27 cellular contexts compared by ENCODE assay signal in genomic region chr1:244234009-244234643, GRCh38.
DNase-seq lines count a peak whose midpoint lies in the region; ATAC-seq, FAIRE-seq and TF ChIP-seq lines count a peak whose summit lies in the region.
"Had no signal": no experiment of that assay in that cellular context is flagged by ENCODE, and none has a peak within 500 bp of the region (broad histone marks: within the 10 kb centered on the region; RNA-seq: fewer than 3 reads in every experiment).

No MANE protein-coding gene starts in this region.

- no peaks in the 10 kb centered on the region for H3K36me3 Mint-ChIP-seq in naive thymus-derived CD8-positive, alpha-beta T cell
- H3K36me3 Mint-ChIP-seq: naive thymus-derived CD4-positive, alpha-beta T cell; stimulated activated effector memory CD8-positive, alpha-beta T cell treated with anti-CD3 and anti-CD28 coated beads, Interleukin-12 subunit alpha, Interleukin-12 subunit beta, amount 100 ng/mL, for 72 hours had no signal

- POLR2A ChIA-PET in naive thymus-derived CD8-positive, alpha-beta T cell (lab: Charles Lee), result no interaction called here

- 73% methylated on average over 7 of the region's 15 CpGs for WGBS in right lobe of liver (ENCODE audit: insufficient coverage, low coverage, low lambda C conversion rate, missing lambda C conversion rate)

- no peaks in the 10 kb centered on the region for H3K4me1 ChIP-seq in right lobe of liver
- H3K4me1 ChIP-seq: BLaER1 had no signal

- peak overlapping the region in 5 of 10 donors; percentile 4 to 81 (median 32) for H3K27ac Mint-ChIP-seq in naive thymus-derived CD8-positive, alpha-beta T cell
- H3K27ac Mint-ChIP-seq: activated CD4-positive, alpha-beta T cell treated with anti-CD3 and anti-CD28 coated beads, Interleukin-2, amount 10 ng/mL, durations not matched to agents 24 days and 14 days; stimulated activated effector memory CD8-positive, alpha-beta T cell treated with anti-CD3 and anti-CD28 coated beads, Interleukin-12 subunit alpha, Interleukin-12 subunit beta, amount 100 ng/mL, for 72 hours had no signal

- peak overlapping the region in 6 of 10 donors; percentile 1 to 40 (median 24) for H3K4me3 Mint-ChIP-seq in naive thymus-derived CD8-positive, alpha-beta T cell
- H3K4me3 Mint-ChIP-seq: activated CD4-positive, alpha-beta T cell treated with anti-CD3 and anti-CD28 coated beads, Interleukin-2, amount 10 ng/mL, durations not matched to agents 24 days and 14 days; naive thymus-derived CD4-positive, alpha-beta T cell; stimulated activated effector memory CD8-positive, alpha-beta T cell treated with anti-CD3 and anti-CD28 coated beads, Interleukin-12 subunit alpha, Interleukin-12 subunit beta, amount 100 ng/mL, for 72 hours had no signal

- H3K27me3 ChIP-seq in bronchial epithelial cell (ENCODE audit: control insufficient read depth, insufficient read depth, low read length) (no peaks in the 10 kb centered on the region), right lobe of liver (no peaks in the 10 kb centered on the region)
- H3K27me3 ChIP-seq: BLaER1, hepatocyte had no signal

- H3K27me3 Mint-ChIP-seq in naive thymus-derived CD8-positive, alpha-beta T cell, result peaks cover 0 to 7% (median 2%) of the 10 kb centered on the region in 5 donors
- H3K27me3 Mint-ChIP-seq: activated CD4-positive, alpha-beta T cell treated with anti-CD3 and anti-CD28 coated beads, Interleukin-2, amount 10 ng/mL, durations not matched to agents 24 days and 14 days had no signal

- H3K27ac ChIP-seq in right lobe of liver, result no peak overlapping the region
- H3K27ac ChIP-seq: BLaER1, cardiac muscle cell, hepatocyte, KMS-11, thoracic aorta had no signal

- peak; percentile 18 for FAIRE-seq in bronchial epithelial cell (lab: Jason Lieb, UNC)
- FAIRE-seq: A204.1, TTC549 had no signal

- TF ChIP-seq POLR2A in right lobe of liver (IDR thresholded peaks at IDR 0.05), result no peak

- intact Hi-C loops in right lobe of liver (cut with DNase I), result no loop called here

- H3K9me3 ChIP-seq in right lobe of liver, result no peaks in the 10 kb centered on the region
- H3K9me3 ChIP-seq: BLaER1, thoracic aorta had no signal

- H3K9me3 Mint-ChIP-seq in naive thymus-derived CD8-positive, alpha-beta T cell, result no peaks in the 10 kb centered on the region
- H3K9me3 Mint-ChIP-seq: activated CD4-positive, alpha-beta T cell treated with anti-CD3 and anti-CD28 coated beads, Interleukin-2, amount 10 ng/mL, durations not matched to agents 24 days and 14 days; naive thymus-derived CD4-positive, alpha-beta T cell; stimulated activated effector memory CD8-positive, alpha-beta T cell treated with anti-CD3 and anti-CD28 coated beads, Interleukin-12 subunit alpha, Interleukin-12 subunit beta, amount 100 ng/mL, for 72 hours had no signal

- no peak overlapping the region for H3K4me3 ChIP-seq in Jurkat, Clone E6-1 (ENCODE audit: low read length)
- H3K4me3 ChIP-seq in bronchial epithelial cell (ENCODE audit: low read depth, low read length), result no peak overlapping the region
- no peak overlapping the region for H3K4me3 ChIP-seq in right lobe of liver
- H3K4me3 ChIP-seq: BLaER1, cardiac muscle cell, hepatocyte, thoracic aorta had no signal

- peaks cover under 1 to 25% (median 15%) of the 10 kb centered on the region in 4 donors for H3K4me1 Mint-ChIP-seq in naive thymus-derived CD8-positive, alpha-beta T cell

- peak; percentile 16 for DNase-seq in NCI-H2171 treated with DMSO at 0.1 percent for 48 hours (lab: John Stamatoyannopoulos, UW)
- no peak for DNase-seq in NCI-H2171 (lab: John Stamatoyannopoulos, UW)
- DNase-seq in Jurkat, Clone E6-1 (ENCODE audit: low read depth, low spot score), result peak; percentile 28
- peak; percentile 13 for DNase-seq in bronchial epithelial cell (ENCODE audit: low read depth)
- peak in 1 of 10 donors; percentile 12 for DNase-seq in naive thymus-derived CD8-positive, alpha-beta T cell
- no peak for DNase-seq in right lobe of liver
- DNase-seq: activated CD4-positive, alpha-beta T cell treated with anti-CD3 and anti-CD28 coated beads, Interleukin-2, amount 10 ng/mL, durations not matched to agents 24 days and 14 days; activated CD8-positive, alpha-beta memory T cell treated with anti-CD3 and anti-CD28 coated beads, Interleukin-2, amount 50 U/mL, for 48 hours; activated gamma-delta T cell treated with Interleukin-2 at 50 U/mL for 16 hours; amniotic stem cell; Calu3; islet precursor cell; MV-4-11; naive thymus-derived CD4-positive, alpha-beta T cell; NCI-H2081; NCI-H526 treated with DMSO at 0.1 percent for 48 hours; SW 1271 had no signal

- no peaks in the 10 kb centered on the region for H3K36me3 ChIP-seq in bronchial epithelial cell (ENCODE audit: control insufficient read depth, insufficient read depth, low read length)
- no peaks in the 10 kb centered on the region for H3K36me3 ChIP-seq in right lobe of liver
- H3K36me3 ChIP-seq: BLaER1, cardiac muscle cell, thoracic aorta had no signal

- TF ChIP-seq CTCF in bronchial epithelial cell (IDR thresholded peaks at IDR 0.05; ENCODE audit: insufficient read depth, low read length, severe bottlenecking) (no peak), right lobe of liver (IDR thresholded peaks at IDR 0.05) (no peak)

- peak in 1 of 2 donors; percentile 14 for ATAC-seq in naive thymus-derived CD8-positive, alpha-beta T cell
- ATAC-seq in right lobe of liver (no peak), GM21381 (IDR thresholded peaks at IDR 0.05; ENCODE audit: unreplicated experiment) (no peak), HG02885 (IDR thresholded peaks at IDR 0.05; ENCODE audit: poor library complexity, unreplicated experiment) (no peak)
- ATAC-seq: naive thymus-derived CD4-positive, alpha-beta T cell; stimulated activated effector memory CD8-positive, alpha-beta T cell treated with anti-CD3 and anti-CD28 coated beads, Interleukin-12 subunit alpha, Interleukin-12 subunit beta, amount 100 ng/mL, for 72 hours had no signal

Comparison
In these comparisons a context has a peak if more than half of its experiments do, and no peak if none do; other contexts are left out.
1. DNase-seq: peak in NCI-H2171 treated with DMSO at 0.1 percent for 48 hours (single experiment), Jurkat, Clone E6-1 (single experiment) and bronchial epithelial cell (single experiment); none in NCI-H2171 (single experiment) and right lobe of liver (0 of 3).